14 cellular contexts compared by ENCODE assay signal in the genomic region with DNA sequence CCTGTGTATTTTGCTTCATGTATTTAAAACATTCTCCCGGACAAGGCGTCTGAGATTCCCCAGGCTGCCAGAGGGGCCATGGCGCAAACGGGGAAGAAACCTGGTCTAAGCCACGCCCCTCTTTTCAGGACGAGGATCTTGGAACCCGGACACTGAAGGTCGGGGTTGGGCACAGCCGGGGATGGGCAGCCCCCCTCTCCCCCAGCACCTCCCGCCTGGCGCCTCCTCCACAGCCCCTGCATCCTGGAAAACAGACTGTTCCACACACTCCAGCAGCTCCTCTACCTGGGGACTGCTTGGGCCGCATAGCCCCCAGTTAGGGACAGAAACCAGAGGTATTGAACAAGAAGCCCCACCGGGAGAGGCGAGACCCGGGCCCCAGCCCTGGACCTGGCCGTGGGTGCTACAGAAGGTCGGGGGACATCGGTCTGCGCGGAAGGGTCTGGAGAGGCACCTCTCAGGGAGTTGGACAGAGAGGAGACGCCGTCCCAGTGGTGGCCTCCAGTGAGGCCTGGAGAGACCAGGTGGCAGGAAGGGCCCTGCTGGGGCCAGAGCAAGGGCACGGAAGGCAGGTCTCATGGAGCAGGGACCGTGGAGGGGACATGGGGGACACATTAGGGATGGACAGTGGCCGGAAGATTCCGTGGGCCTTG. TPM values are rescaled to one million over a fixed set of nuclear protein-coding genes. Genes with fewer than 3 reads are reported as not detected.
DNase-seq lines count a peak whose midpoint lies in the region; ATAC-seq, FAIRE-seq and TF ChIP-seq lines count a peak whose summit lies in the region.
"Had no signal": no experiment of that assay in that cellular context is flagged by ENCODE, and none has a peak within 500 bp of the region (broad histone marks: within the 10 kb centered on the region; RNA-seq: fewer than 3 reads in every experiment).

No MANE protein-coding gene starts in this region.

- in situ Hi-C loops in HepG2 (cut with HindIII; ENCODE audit: extremely low pct_ligation_motif_present, low pct_unique_long_range_greater_than_20kb) = no loop called here

- no peak overlapping the region for H2BK15ac ChIP-seq in neuronal stem cell (ENCODE audit: low read length)

- H3K4me3 Mint-ChIP-seq in chondrocyte (ENCODE audit: unreplicated experiment) (no peak overlapping the region), immature natural killer cell (no peak overlapping the region)

- no peak for FAIRE-seq in HepG2 (lab: Jason Lieb, UNC)
- FAIRE-seq in frontal cortex (lab: Jason Lieb, UNC) = no peak

- CTCF ChIA-PET in HepG2 (lab: Yijun Ruan, JAX; ENCODE audit: low intra/inter-chr PET ratio, low total read pairs) = no interaction called here

- H4K91ac ChIP-seq in neuronal stem cell (ENCODE audit: low read depth, low read length, poor library complexity) = no peak overlapping the region

- H3K27ac Mint-ChIP-seq in chondrocyte (ENCODE audit: unreplicated experiment) (no peak overlapping the region), immature natural killer cell (no peak overlapping the region)

- no peaks in the 10 kb centered on the region for H3K79me2 ChIP-seq in HepG2 (ENCODE audit: insufficient read depth, low read length)

- DNase-seq in right lobe of liver = peak in 2 of 3 donors; percentile 31 to 45
- no peak for DNase-seq in HepG2 (ENCODE audit: low spot score)
- DNase-seq in chondrocyte (ENCODE audit: low spot score) = peak; percentile 90
- no peak for DNase-seq in neuronal stem cell (ENCODE audit: low spot score)
- DNase-seq in frontal cortex (ENCODE audit: low spot score in 2 of 2) = no peak
- no peak for DNase-seq in islet precursor cell
- no peak for DNase-seq in immature natural killer cell
- DNase-seq: AML-193, NCI-H1092, NCI-H1694, SJCRH30 had no signal

- H3K4me1 ChIP-seq in right lobe of liver (peaks cover 0 to under 1% (median 0%) of the 10 kb centered on the region in 4 donors), HepG2 (ENCODE audit: insufficient read depth, low read length) (peaks cover 12% of the 10 kb centered on the region), neuronal stem cell (ENCODE audit: control insufficient read depth in 2 of 2, insufficient read depth in 1 of 2, low read depth in 1 of 2, low read length in 2 of 2) (peaks cover 0 to 4% of the 10 kb centered on the region in 2 donors)

- intact Hi-C loops in right lobe of liver (cut with DNase I) = no loop called here
- intact Hi-C loops in HepG2 (cut with micrococcal nuclease; ENCODE audit: unreplicated experiment) = no loop called here

- no peaks in the 10 kb centered on the region for H3K9me3 Mint-ChIP-seq in chondrocyte (ENCODE audit: low read depth)
- H3K9me3 Mint-ChIP-seq in immature natural killer cell = no peaks in the 10 kb centered on the region

- H3K4me3 ChIP-seq in right lobe of liver (no peak overlapping the region), HepG2 (replicated peaks in 1 of 3; ENCODE audit: insufficient read depth in 1 of 3, low read depth in 2 of 3, low read length in 3 of 3) (no peak overlapping the region), neuronal stem cell (ENCODE audit: low read length in 2 of 2) (no peak overlapping the region)
- H3K4me3 ChIP-seq: SJCRH30 had no signal

- no peaks in the 10 kb centered on the region for H4K20me1 ChIP-seq in HepG2 (ENCODE audit: insufficient read depth, low read length)

- 68% methylated on average over 9 of the region's 26 CpGs for WGBS in right lobe of liver (ENCODE audit: insufficient coverage, low coverage, low lambda C conversion rate, missing lambda C conversion rate)
- WGBS in HepG2 (ENCODE audit: low lambda C conversion rate) = 89% methylated on average over 23 of the region's 26 CpGs
- no CpG with 5 or more reads among the region's 26 CpGs for WGBS in neuronal stem cell (ENCODE audit: extremely low coverage in 2 of 2, insufficient read length in 2 of 2, insufficient replicate concordance in 1 of 2), 2 donors

- H2BK120ac ChIP-seq in neuronal stem cell (ENCODE audit: low read depth, low read length) = no peak overlapping the region

- no peak for TF ChIP-seq POLR2A in right lobe of liver (IDR thresholded peaks at IDR 0.05)
- no peak for TF ChIP-seq POLR2A in HepG2 (IDR thresholded peaks at IDR 0.05; ENCODE audit: insufficient read depth in 1 of 2, low read depth in 2 of 2, low read length in 2 of 2)

- H3K9me3 ChIP-seq in right lobe of liver (no peaks in the 10 kb centered on the region), HepG2 (ENCODE audit: low read length) (no peaks in the 10 kb centered on the region), neuronal stem cell (replicated peaks in 1 of 2; ENCODE audit: control insufficient read depth in 2 of 2, insufficient read depth in 1 of 2, low read depth in 1 of 2, low read length in 2 of 2) (peaks cover 0 to 2% of the 10 kb centered on the region in 2 donors)
- H3K9me3 ChIP-seq: SJCRH30 had no signal

- ATAC-seq in right lobe of liver (peak in 1 of 4 donors; percentile 31), HepG2 (no peak), HG02973 (IDR thresholded peaks at IDR 0.05; ENCODE audit: unreplicated experiment) (no peak)

- BruUV-seq in HepG2 (replicated peaks; lab: Mats Ljungman, UMichigan) = no TSS peak

- H3K4ac ChIP-seq in neuronal stem cell (ENCODE audit: low read length) = no peak overlapping the region

- H3K36me3 Mint-ChIP-seq in chondrocyte (ENCODE audit: low read depth) (peaks cover 2% of the 10 kb centered on the region), immature natural killer cell (no peaks in the 10 kb centered on the region)

- no peak for TF ChIP-seq RAD21 in HepG2 (CRISPR knock-in tag; IDR thresholded peaks at IDR 0.05)

- H3K27me3 Mint-ChIP-seq in chondrocyte (ENCODE audit: low read depth) = peaks cover 49% of the 10 kb centered on the region
- peaks cover 11 to 20% (median 17%) of the 10 kb centered on the region in 3 donors for H3K27me3 Mint-ChIP-seq in immature natural killer cell (ENCODE audit: low read depth in 3 of 3)

- H3K9ac ChIP-seq in HepG2 (ENCODE audit: insufficient read depth, low read depth, low read length) = no peak overlapping the region
- no peak overlapping the region for H3K9ac ChIP-seq in neuronal stem cell (ENCODE audit: low read depth, low read length, poor library complexity)
- H3K9ac ChIP-seq: KMS-11 had no signal

- H3K18ac ChIP-seq in neuronal stem cell (ENCODE audit: low read length) = no peak overlapping the region

- TF ChIP-seq EP300 in HepG2 (IDR thresholded peaks at IDR 0.05; ENCODE audit: low read depth in 2 of 2, low read length in 2 of 2) (no peak), HepG2 (CRISPR knock-in tag; IDR thresholded peaks at IDR 0.05; ENCODE audit: borderline replicate concordance) (no peak)

- H3K27me3 ChIP-seq in right lobe of liver (peaks cover 0 to 12% of the 10 kb centered on the region in 2 donors), HepG2 (ENCODE audit: control insufficient read depth in 1 of 2, insufficient read depth in 2 of 2, low read length in 2 of 2) (peaks cover 2 to 6% of the 10 kb centered on the region in 2 experiments; a peak in 2 of 5 replicates), neuronal stem cell (ENCODE audit: control insufficient read depth in 3 of 3, insufficient read depth in 3 of 3, low read depth in 1 of 3, low read length in 3 of 3) (peaks cover 11 to 86% (median 36%) of the 10 kb centered on the region in 3 experiments)
- H3K27me3 ChIP-seq: SJCRH30 had no signal

- no peak overlapping the region for H3K14ac ChIP-seq in neuronal stem cell (ENCODE audit: low read length)

- H3K79me1 ChIP-seq in neuronal stem cell (ENCODE audit: low read depth, low read length) = no peaks in the 10 kb centered on the region

- no peak overlapping the region for H2BK12ac ChIP-seq in neuronal stem cell (ENCODE audit: low read length)

- H2AFZ ChIP-seq in HepG2 (ENCODE audit: low read length) (no peak overlapping the region), neuronal stem cell (ENCODE audit: low read length) (peak overlapping the region; percentile 51)

- H4K8ac ChIP-seq in neuronal stem cell (ENCODE audit: low read depth, low read length) = no peak overlapping the region

- no peaks in the 10 kb centered on the region for H3K36me3 ChIP-seq in right lobe of liver
- H3K36me3 ChIP-seq in HepG2 (replicated peaks in 1 of 2; ENCODE audit: control insufficient read depth in 1 of 2, insufficient read depth in 2 of 2, low read length in 2 of 2) = no peaks in the 10 kb centered on the region
- no peaks in the 10 kb centered on the region for H3K36me3 ChIP-seq in neuronal stem cell (replicated peaks in 1 of 2; ENCODE audit: control insufficient read depth in 2 of 2, insufficient read depth in 2 of 2, low read length in 2 of 2)
- H3K36me3 ChIP-seq: SJCRH30 had no signal

- H3K4me2 ChIP-seq in HepG2 (ENCODE audit: low read depth, low read length) (no peak overlapping the region), neuronal stem cell (ENCODE audit: insufficient read depth, low read length, poor library complexity, severe bottlenecking) (no peak overlapping the region)
- H3K4me2 ChIP-seq: KMS-11 had no signal

- no peak overlapping the region for H2BK5ac ChIP-seq in neuronal stem cell (ENCODE audit: low read length)

- H3K4me1 Mint-ChIP-seq in chondrocyte (ENCODE audit: low read depth) (no peaks in the 10 kb centered on the region), immature natural killer cell (peaks cover 0 to 1% of the 10 kb centered on the region in 2 donors)

- TF ChIP-seq CTCF in right lobe of liver (IDR thresholded peaks at IDR 0.05) = no peak
- no peak for TF ChIP-seq CTCF in HepG2 (CRISPR knock-in tag; IDR thresholded peaks at IDR 0.05)
- no peak for TF ChIP-seq CTCF in chondrocyte (IDR thresholded peaks at IDR 0.05)

- H3K27ac ChIP-seq in right lobe of liver (no peak overlapping the region), HepG2 (ENCODE audit: extremely low read length, insufficient read depth, low read length) (no peak overlapping the region), neuronal stem cell (replicated peaks; ENCODE audit: low read length) (no peak overlapping the region)
- H3K27ac ChIP-seq: KMS-11, SJCRH30 had no signal

- POLR2A ChIA-PET in HepG2 (lab: Yijun Ruan, JAX) = no interaction called here

- H2AK5ac ChIP-seq in neuronal stem cell (ENCODE audit: low read depth, low read length) = no peak overlapping the region

- H3K23ac ChIP-seq in neuronal stem cell (ENCODE audit: low read depth, low read length, poor library complexity) = no peak overlapping the region

RNA-seq across cellular contexts. Expression of gene TP73, which starts 5.4 kb away (rescaled TPM):
- total RNA-seq in right lobe of liver = 1 to 10 TPM in 2 of 6 experiments, under 1 TPM in 4; 0.05 to 2.3 (median 0.32) TPM
- total RNA-seq in HepG2 (2016; rRNA removed; fragmentation: Illumina TruSeq; extraction: Trizol) = 0.69 and 1.1 TPM in 2 replicates
- total RNA-seq in HepG2 (2016; cell fraction: cytosol; rRNA removed; fragmentation: Illumina TruSeq; extraction: Trizol; ENCODE audit: low read depth) = 0.35 and 0.51 TPM in 2 replicates
- 0.39 and 1.1 TPM in 2 replicates for total RNA-seq in HepG2 (2016; cell fraction: insoluble cytoplasmic fraction; rRNA removed; fragmentation: Illumina TruSeq; extraction: Trizol)
- 1.3 and 1.4 TPM in 2 replicates for total RNA-seq in HepG2 (2016; cell fraction: membrane; rRNA removed; fragmentation: Illumina TruSeq; extraction: Trizol)
- total RNA-seq in HepG2 (2016; cell fraction: nucleus; rRNA removed; fragmentation: Illumina TruSeq; extraction: Trizol) = 1.7 and 2.1 TPM in 2 replicates
- 0.49 and 0.59 TPM in 2 replicates for polyA plus RNA-seq in HepG2 (2011; rRNA removed)
- polyA plus RNA-seq in HepG2 (2011; cell fraction: cytosol; rRNA removed) = 0.10 and 0.28 TPM in 2 replicates
- polyA plus RNA-seq in HepG2 (2011; cell fraction: nucleus; rRNA removed) = 1.8 and 3.5 TPM in 2 replicates
- polyA plus RNA-seq in HepG2 (2012) = 0.37 and 0.74 TPM in 2 replicates
- 0.45 and 0.53 TPM in 2 replicates for polyA plus RNA-seq in HepG2 (2016; cell fraction: cytosol; fragmentation: Illumina TruSeq; extraction: Trizol; ENCODE audit: low read depth)
- polyA plus RNA-seq in HepG2 (2016; cell fraction: insoluble cytoplasmic fraction; fragmentation: Illumina TruSeq; extraction: Trizol; ENCODE audit: low read depth) = 1.5 and 1.9 TPM in 2 replicates
- polyA plus RNA-seq in HepG2 (2016; cell fraction: membrane; fragmentation: Illumina TruSeq; extraction: Trizol; ENCODE audit: low read depth) = 0.93 and 1.4 TPM in 2 replicates
- 3.4 and 3.9 TPM in 2 replicates for polyA plus RNA-seq in HepG2 (2016; cell fraction: nucleus; fragmentation: Illumina TruSeq; extraction: Trizol; ENCODE audit: insufficient read depth, low read depth)
- polyA minus RNA-seq in HepG2 (2011; rRNA and poly(A)+ RNA removed; ENCODE audit: low replicate concordance) = 0.48 TPM in 1 of 2 replicates, not detected in the other
- 0.30 and 0.62 TPM in 2 replicates for polyA minus RNA-seq in HepG2 (2011; cell fraction: cytosol; rRNA and poly(A)+ RNA removed)
- polyA minus RNA-seq in HepG2 (2011; cell fraction: nucleus; rRNA and poly(A)+ RNA removed) = 0.99 and 1.2 TPM in 2 replicates
- total RNA-seq in chondrocyte = 0.05 to 0.58 TPM in 2 of 3 replicates, not detected in the other
- 0.18 TPM for polyA plus RNA-seq in neuronal stem cell (2013, experiment 1 of 2)
- 0.19 TPM for polyA plus RNA-seq in neuronal stem cell (2013, experiment 2 of 2)
- 0.41 TPM for total RNA-seq in frontal cortex
- not detected for polyA plus RNA-seq in immature natural killer cell
- total RNA-seq: RPMI7951 had no signal

RNA-seq across cellular contexts. Expression of gene WRAP73, which starts 7.8 kb away (rescaled TPM):
- 1 to 10 TPM; 5.6 to 9.1 (median 7.1) TPM for total RNA-seq in right lobe of liver
- 18.1 and 21.0 TPM in 2 replicates for total RNA-seq in HepG2 (2016; rRNA removed; fragmentation: Illumina TruSeq; extraction: Trizol)
- 5.0 and 5.8 TPM in 2 replicates for total RNA-seq in HepG2 (2016; cell fraction: cytosol; rRNA removed; fragmentation: Illumina TruSeq; extraction: Trizol; ENCODE audit: low read depth)
- total RNA-seq in HepG2 (2016; cell fraction: insoluble cytoplasmic fraction; rRNA removed; fragmentation: Illumina TruSeq; extraction: Trizol) = 20.2 and 20.3 TPM in 2 replicates
- 8.8 and 10.8 TPM in 2 replicates for total RNA-seq in HepG2 (2016; cell fraction: membrane; rRNA removed; fragmentation: Illumina TruSeq; extraction: Trizol)
- total RNA-seq in HepG2 (2016; cell fraction: nucleus; rRNA removed; fragmentation: Illumina TruSeq; extraction: Trizol) = 14.3 and 17.1 TPM in 2 replicates
- 40.4 and 44.1 TPM in 2 replicates for polyA plus RNA-seq in HepG2 (2011; rRNA removed)
- 27.5 and 35.0 TPM in 2 replicates for polyA plus RNA-seq in HepG2 (2011; cell fraction: cytosol; rRNA removed)
- polyA plus RNA-seq in HepG2 (2011; cell fraction: nucleus; rRNA removed) = 78.4 and 79.9 TPM in 2 replicates
- 12.9 and 18.3 TPM in 2 replicates for polyA plus RNA-seq in HepG2 (2012)
- 5.5 TPM in 2 replicates for polyA plus RNA-seq in HepG2 (2016; cell fraction: cytosol; fragmentation: Illumina TruSeq; extraction: Trizol; ENCODE audit: low read depth)
- polyA plus RNA-seq in HepG2 (2016; cell fraction: insoluble cytoplasmic fraction; fragmentation: Illumina TruSeq; extraction: Trizol; ENCODE audit: low read depth) = 19.4 and 25.1 TPM in 2 replicates
- polyA plus RNA-seq in HepG2 (2016; cell fraction: membrane; fragmentation: Illumina TruSeq; extraction: Trizol; ENCODE audit: low read depth) = 6.3 and 7.2 TPM in 2 replicates
- 41.4 and 53.5 TPM in 2 replicates for polyA plus RNA-seq in HepG2 (2016; cell fraction: nucleus; fragmentation: Illumina TruSeq; extraction: Trizol; ENCODE audit: insufficient read depth, low read depth)
- 43.7 and 46.5 TPM in 2 replicates for polyA minus RNA-seq in HepG2 (2011; rRNA and poly(A)+ RNA removed; ENCODE audit: low replicate concordance)
- polyA minus RNA-seq in HepG2 (2011; cell fraction: cytosol; rRNA and poly(A)+ RNA removed) = 11.9 and 16.4 TPM in 2 replicates
- polyA minus RNA-seq in HepG2 (2011; cell fraction: nucleus; rRNA and poly(A)+ RNA removed) = 18.4 and 19.5 TPM in 2 replicates
- total RNA-seq in chondrocyte = 12.6 to 17.6 TPM (median 15.5 TPM) in 3 replicates
- 24.6 TPM for polyA plus RNA-seq in neuronal stem cell (2013, experiment 1 of 2)
- 25.7 TPM for polyA plus RNA-seq in neuronal stem cell (2013, experiment 2 of 2)
- 15.1 TPM for total RNA-seq in frontal cortex
- polyA plus RNA-seq in immature natural killer cell = 10 to 100 TPM; 19.9 to 26.8 (median 21.1) TPM

RNA-seq across cellular contexts. Expression of gene TPRG1L, which starts 32.9 kb away (rescaled TPM):
- 10 to 100 TPM; 42.5 to 54.6 (median 53.4) TPM for total RNA-seq in right lobe of liver
- total RNA-seq in HepG2 (2016; rRNA removed; fragmentation: Illumina TruSeq; extraction: Trizol) = 21.3 and 31.7 TPM in 2 replicates
- total RNA-seq in HepG2 (2016; cell fraction: cytosol; rRNA removed; fragmentation: Illumina TruSeq; extraction: Trizol; ENCODE audit: low read depth) = 5.7 and 6.3 TPM in 2 replicates
- total RNA-seq in HepG2 (2016; cell fraction: insoluble cytoplasmic fraction; rRNA removed; fragmentation: Illumina TruSeq; extraction: Trizol) = 20.0 and 34.6 TPM in 2 replicates
- 26.8 and 28.4 TPM in 2 replicates for total RNA-seq in HepG2 (2016; cell fraction: membrane; rRNA removed; fragmentation: Illumina TruSeq; extraction: Trizol)
- total RNA-seq in HepG2 (2016; cell fraction: nucleus; rRNA removed; fragmentation: Illumina TruSeq; extraction: Trizol) = 13.9 and 17.8 TPM in 2 replicates
- 37.4 and 44.3 TPM in 2 replicates for polyA plus RNA-seq in HepG2 (2011; rRNA removed)
- 39.8 and 48.5 TPM in 2 replicates for polyA plus RNA-seq in HepG2 (2011; cell fraction: cytosol; rRNA removed)
- 18.5 and 21.7 TPM in 2 replicates for polyA plus RNA-seq in HepG2 (2011; cell fraction: nucleus; rRNA removed)
- polyA plus RNA-seq in HepG2 (2012) = 32.1 and 36.9 TPM in 2 replicates
- polyA plus RNA-seq in HepG2 (2016; cell fraction: cytosol; fragmentation: Illumina TruSeq; extraction: Trizol; ENCODE audit: low read depth) = 9.7 and 10.7 TPM in 2 replicates
- 66.4 and 67.1 TPM in 2 replicates for polyA plus RNA-seq in HepG2 (2016; cell fraction: insoluble cytoplasmic fraction; fragmentation: Illumina TruSeq; extraction: Trizol; ENCODE audit: low read depth)
- polyA plus RNA-seq in HepG2 (2016; cell fraction: membrane; fragmentation: Illumina TruSeq; extraction: Trizol; ENCODE audit: low read depth) = 27.9 and 28.2 TPM in 2 replicates
- polyA plus RNA-seq in HepG2 (2016; cell fraction: nucleus; fragmentation: Illumina TruSeq; extraction: Trizol; ENCODE audit: insufficient read depth, low read depth) = 42.7 TPM in 2 replicates
- 33.6 and 37.3 TPM in 2 replicates for polyA minus RNA-seq in HepG2 (2011; rRNA and poly(A)+ RNA removed; ENCODE audit: low replicate concordance)
- 24.6 and 30.2 TPM in 2 replicates for polyA minus RNA-seq in HepG2 (2011; cell fraction: cytosol; rRNA and poly(A)+ RNA removed)
- 8.0 and 10.2 TPM in 2 replicates for polyA minus RNA-seq in HepG2 (2011; cell fraction: nucleus; rRNA and poly(A)+ RNA removed)
- total RNA-seq in chondrocyte = 52.5 to 53.7 TPM (median 53.6 TPM) in 3 replicates
- 13.4 TPM for polyA plus RNA-seq in neuronal stem cell (2013, experiment 1 of 2)
- polyA plus RNA-seq in neuronal stem cell (2013, experiment 2 of 2) = 13.2 TPM
- total RNA-seq in frontal cortex = 23.6 TPM
- 10 to 100 TPM; 36.2 to 43.4 (median 40.3) TPM for polyA plus RNA-seq in immature natural killer cell

RNA-seq across cellular contexts. Expression of gene MEGF6, which starts 46.4 kb away (rescaled TPM):
- 1 to 10 TPM; 2.2 to 9.6 (median 4.4) TPM for total RNA-seq in right lobe of liver
- 0.76 and 1.9 TPM in 2 replicates for total RNA-seq in HepG2 (2016; rRNA removed; fragmentation: Illumina TruSeq; extraction: Trizol)
- total RNA-seq in HepG2 (2016; cell fraction: cytosol; rRNA removed; fragmentation: Illumina TruSeq; extraction: Trizol; ENCODE audit: low read depth) = 0.18 and 0.61 TPM in 2 replicates
- 0.70 and 2.7 TPM in 2 replicates for total RNA-seq in HepG2 (2016; cell fraction: insoluble cytoplasmic fraction; rRNA removed; fragmentation: Illumina TruSeq; extraction: Trizol)
- total RNA-seq in HepG2 (2016; cell fraction: membrane; rRNA removed; fragmentation: Illumina TruSeq; extraction: Trizol) = 0.52 and 0.96 TPM in 2 replicates
- 2.7 and 3.4 TPM in 2 replicates for total RNA-seq in HepG2 (2016; cell fraction: nucleus; rRNA removed; fragmentation: Illumina TruSeq; extraction: Trizol)
- polyA plus RNA-seq in HepG2 (2011; rRNA removed) = 1.9 and 3.5 TPM in 2 replicates
- 0.90 and 1.8 TPM in 2 replicates for polyA plus RNA-seq in HepG2 (2011; cell fraction: cytosol; rRNA removed)
- polyA plus RNA-seq in HepG2 (2011; cell fraction: nucleus; rRNA removed) = 68.1 and 94.7 TPM in 2 replicates
- 3.6 and 4.8 TPM in 2 replicates for polyA plus RNA-seq in HepG2 (2012)
- 0.09 and 0.19 TPM in 2 replicates for polyA plus RNA-seq in HepG2 (2016; cell fraction: cytosol; fragmentation: Illumina TruSeq; extraction: Trizol; ENCODE audit: low read depth)
- 0.80 and 1.3 TPM in 2 replicates for polyA plus RNA-seq in HepG2 (2016; cell fraction: insoluble cytoplasmic fraction; fragmentation: Illumina TruSeq; extraction: Trizol; ENCODE audit: low read depth)
- 0.19 and 0.34 TPM in 2 replicates for polyA plus RNA-seq in HepG2 (2016; cell fraction: membrane; fragmentation: Illumina TruSeq; extraction: Trizol; ENCODE audit: low read depth)
- polyA plus RNA-seq in HepG2 (2016; cell fraction: nucleus; fragmentation: Illumina TruSeq; extraction: Trizol; ENCODE audit: insufficient read depth, low read depth) = 8.1 and 10.4 TPM in 2 replicates
- polyA minus RNA-seq in HepG2 (2011; rRNA and poly(A)+ RNA removed; ENCODE audit: low replicate concordance) = 3.5 and 4.6 TPM in 2 replicates
- 1.7 and 2.4 TPM in 2 replicates for polyA minus RNA-seq in HepG2 (2011; cell fraction: cytosol; rRNA and poly(A)+ RNA removed)
- 5.6 and 10.6 TPM in 2 replicates for polyA minus RNA-seq in HepG2 (2011; cell fraction: nucleus; rRNA and poly(A)+ RNA removed)
- 185 to 332 TPM (median 328 TPM) in 3 replicates for total RNA-seq in chondrocyte
- polyA plus RNA-seq in neuronal stem cell (2013, experiment 1 of 2) = 10.3 TPM
- polyA plus RNA-seq in neuronal stem cell (2013, experiment 2 of 2) = 10.0 TPM
- total RNA-seq in frontal cortex = 5.3 TPM
- polyA plus RNA-seq in immature natural killer cell = under 1 TPM in 1 of 3 donors, not detected in 2; 0.08 TPM
- total RNA-seq: SJCRH30 had no signal

Comparison
In these comparisons a context has a peak if more than half of its experiments do, and no peak if none do; other contexts are left out.
1. DNase-seq: peak in right lobe of liver (2 of 3) and chondrocyte (single experiment); none in HepG2 (single experiment), neuronal stem cell (single experiment), frontal cortex (0 of 2), islet precursor cell (single experiment) and immature natural killer cell (0 of 3).